Comparison of ENCODE assay signal across 1 cellular context in the genomic region with DNA sequence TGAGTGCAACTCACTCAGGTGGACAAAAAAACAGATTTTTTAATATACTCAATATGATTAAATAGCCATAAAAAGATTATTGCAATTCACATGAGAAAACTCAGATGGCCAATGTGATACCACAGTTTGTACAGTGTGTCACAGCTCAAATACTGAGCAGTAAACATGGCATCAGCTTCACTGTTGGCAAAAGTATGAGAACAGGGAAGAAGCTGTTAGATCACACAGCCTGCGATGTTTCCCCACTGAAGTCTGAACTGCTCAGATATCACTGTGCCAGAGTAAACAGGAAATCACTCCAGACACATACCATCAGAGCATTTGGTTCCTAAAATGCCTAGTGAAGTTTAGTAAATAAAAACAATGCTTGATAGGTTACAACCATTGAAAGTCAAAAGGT.
TF ChIP-seq lines count a peak whose summit lies in the region.

No MANE protein-coding gene starts in this region.

TF ChIP-seq in IMR-90, 13 proteins besides CTCF, POLR2A, EP300 and RAD21 (continued from another document):
- TF ChIP-seq ELK1 (IDR thresholded peaks at IDR 0.05; ENCODE audit: borderline replicate concordance, low read depth, low read length) (no peak), MAZ (IDR thresholded peaks at IDR 0.05; ENCODE audit: borderline replicate concordance, low read depth, low read length) (no peak), RFX5 (IDR thresholded peaks at IDR 0.05; ENCODE audit: low read depth, low read length) (no peak), SMC3 (IDR thresholded peaks at IDR 0.05; ENCODE audit: low read depth, low read length) (no peak), FOS (IDR thresholded peaks at IDR 0.05; ENCODE audit: low read depth, low read length) (no peak), MAFK (IDR thresholded peaks at IDR 0.05; ENCODE audit: low read depth, low read length) (no peak), MXI1 (IDR thresholded peaks at IDR 0.05; ENCODE audit: borderline replicate concordance, low read depth, low read length) (no peak), BHLHE40 (IDR thresholded peaks at IDR 0.05; ENCODE audit: low read depth, low read length) (no peak), CEBPB (IDR thresholded peaks at IDR 0.05; ENCODE audit: low read depth, low read length) (no peak), RCOR1 (IDR thresholded peaks at IDR 0.05; ENCODE audit: insufficient replicate concordance, low read length) (no peak), USF2 (IDR thresholded peaks at IDR 0.05; ENCODE audit: low read depth, low read length) (no peak), CHD1 (IDR thresholded peaks at IDR 0.05; ENCODE audit: low read depth, low read length) (no peak)
